In genomic region chr12:55730447-55730820, GRCh38 we compare ENCODE assay signal across 1 cellular context.
TF ChIP-seq lines count a peak whose summit lies in the region.

No MANE protein-coding gene starts in this region.

TF ChIP-seq in K562, 482 proteins besides CTCF, POLR2A, EP300 and RAD21:
- no peak for TF ChIP-seq FOS (IDR thresholded peaks at IDR 0.05; ENCODE audit: extremely low read depth, insufficient read length)
- TF ChIP-seq MXI1 (IDR thresholded peaks at IDR 0.05; ENCODE audit: low read depth, low read length): no peak
- TF ChIP-seq KLF10 (CRISPR knock-in tag; IDR thresholded peaks at IDR 0.05): no peak
- no peak for TF ChIP-seq HMBOX1 (IDR thresholded peaks at IDR 0.05)
- no peak for TF ChIP-seq SAFB (IDR thresholded peaks at IDR 0.05; ENCODE audit: borderline replicate concordance, low read depth, low read length)
- TF ChIP-seq ESRRA (IDR thresholded peaks at IDR 0.05; ENCODE audit: borderline replicate concordance, low read depth): peak; percentile 83
TF ChIP-seq in K562: peak in this region for 1.
